In the genomic region with DNA sequence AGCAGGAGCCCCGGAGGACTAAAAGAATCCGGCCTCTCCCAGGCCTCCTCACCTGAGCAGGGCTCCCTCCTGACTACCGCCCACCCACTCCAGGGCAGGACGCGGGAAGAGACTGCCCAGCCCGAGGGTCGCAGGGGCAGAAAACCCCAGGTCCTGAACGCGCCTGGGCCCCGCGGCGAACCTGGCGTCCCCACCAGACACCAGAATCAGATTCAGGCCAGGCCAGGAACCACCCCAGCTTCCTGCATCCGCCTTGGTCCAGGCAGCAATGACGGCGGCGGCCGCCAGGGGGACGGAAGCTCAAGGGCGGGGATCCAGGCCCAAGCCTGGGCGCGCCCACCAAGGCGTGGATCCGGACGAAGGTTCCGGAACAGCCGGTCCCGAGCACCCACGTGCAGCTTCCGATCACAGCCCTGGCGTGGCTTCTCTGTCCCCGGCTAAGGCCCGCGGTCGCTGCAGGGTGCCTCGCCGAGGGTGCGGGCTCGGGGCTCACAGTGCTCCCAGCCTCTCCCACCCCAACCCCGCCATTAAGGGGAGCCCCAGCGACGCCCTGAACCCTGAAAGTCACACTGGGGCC, we compare ENCODE assay signal across 8 cellular contexts. TPM values are rescaled to one million over a fixed set of nuclear protein-coding genes. Genes with fewer than 3 reads are reported as not detected.
A peak's percentile ranks its signal among the peaks of the same experiment; 100 is the strongest.
DNase-seq lines count a peak whose midpoint lies in the region; ATAC-seq and TF ChIP-seq lines count a peak whose summit lies in the region.

No MANE protein-coding gene starts in this region.

- H3K4me3 ChIP-seq in AG09309 (ENCODE audit: control insufficient read depth, low read depth, low read length): peak overlapping the region; percentile 23
- H3K4me3 ChIP-seq in fibroblast of mammary gland (ENCODE audit: control insufficient read depth, low read depth, low read length): no peak overlapping the region

- peaks cover 4 to 6% of the 10 kb centered on the region in 2 donors for H3K4me1 Mint-ChIP-seq in natural killer cell treated with Interleukin-12 subunit alpha and Interleukin-12 subunit beta and Interleukin-15 and Interleukin-18, amount 100 ng/mL, for 72 hours (ENCODE audit: low read depth in 2 of 2)
- H3K4me1 Mint-ChIP-seq in stimulated activated effector memory CD8-positive, alpha-beta T cell treated with anti-CD3 and anti-CD28 coated beads, Interleukin-12 subunit alpha, Interleukin-12 subunit beta, amount 100 ng/mL, for 72 hours: peaks cover 7% of the 10 kb centered on the region

- ATAC-seq in natural killer cell treated with Interleukin-12 subunit alpha and Interleukin-12 subunit beta and Interleukin-15 and Interleukin-18, amount 100 ng/mL, for 72 hours: peak; percentile 90 to 92
- peak; percentile 86 for ATAC-seq in stimulated activated effector memory CD8-positive, alpha-beta T cell treated with anti-CD3 and anti-CD28 coated beads, Interleukin-12 subunit alpha, Interleukin-12 subunit beta, amount 100 ng/mL, for 72 hours

- TF ChIP-seq CTCF in AG09309 (IDR thresholded peaks at IDR 0.05; ENCODE audit: control insufficient read depth, insufficient read depth, low read depth, low read length, missing control alignments): peak; percentile 79
- TF ChIP-seq CTCF in fibroblast of mammary gland (conservative IDR thresholded peaks at IDR 0.05; ENCODE audit: control insufficient read depth, insufficient read depth, low read depth, low read length): peak; percentile 53

- peak overlapping the region; percentile 53 for H3K4me3 Mint-ChIP-seq in natural killer cell treated with Interleukin-12 subunit alpha and Interleukin-12 subunit beta and Interleukin-15 and Interleukin-18, amount 100 ng/mL, for 72 hours
- peak overlapping the region; percentile 64 for H3K4me3 Mint-ChIP-seq in stimulated activated effector memory CD8-positive, alpha-beta T cell treated with anti-CD3 and anti-CD28 coated beads, Interleukin-12 subunit alpha, Interleukin-12 subunit beta, amount 100 ng/mL, for 72 hours

- no peak for DNase-seq in AG09309 (ENCODE audit: low read depth)
- peak; percentile 70 for DNase-seq in GM19240 (ENCODE audit: insufficient read length, low spot score)
- peak; percentile 80 for DNase-seq in NAMALWA (ENCODE audit: low spot score)
- peak; percentile 89 for DNase-seq in activated T-helper 1 cell treated with Interleukin-2 at 50 U/mL for 16 hours (ENCODE audit: low read depth)
- peak; percentile 72 for DNase-seq in fibroblast of mammary gland (ENCODE audit: low read depth)
- DNase-seq in natural killer cell treated with Interleukin-12 subunit alpha and Interleukin-12 subunit beta and Interleukin-15 and Interleukin-18, amount 100 ng/mL, for 72 hours (ENCODE audit: low spot score): peak; percentile 92
- DNase-seq in stimulated activated effector memory CD8-positive, alpha-beta T cell treated with anti-CD3 and anti-CD28 coated beads, Interleukin-12 subunit alpha, Interleukin-12 subunit beta, amount 100 ng/mL, for 72 hours (ENCODE audit: low spot score in 2 of 2): peak; percentile 93 to 97
- DNase-seq in NCI-H2196 (lab: John Stamatoyannopoulos, UW; ENCODE audit: unreplicated experiment): no peak

- no peaks in the 10 kb centered on the region for H3K9me3 Mint-ChIP-seq in natural killer cell treated with Interleukin-12 subunit alpha and Interleukin-12 subunit beta and Interleukin-15 and Interleukin-18, amount 100 ng/mL, for 72 hours
- H3K9me3 Mint-ChIP-seq in stimulated activated effector memory CD8-positive, alpha-beta T cell treated with anti-CD3 and anti-CD28 coated beads, Interleukin-12 subunit alpha, Interleukin-12 subunit beta, amount 100 ng/mL, for 72 hours: no peaks in the 10 kb centered on the region

- peak overlapping the region; percentile 85 to 88 for H3K27ac Mint-ChIP-seq in natural killer cell treated with Interleukin-12 subunit alpha and Interleukin-12 subunit beta and Interleukin-15 and Interleukin-18, amount 100 ng/mL, for 72 hours
- peak overlapping the region; percentile 88 for H3K27ac Mint-ChIP-seq in stimulated activated effector memory CD8-positive, alpha-beta T cell treated with anti-CD3 and anti-CD28 coated beads, Interleukin-12 subunit alpha, Interleukin-12 subunit beta, amount 100 ng/mL, for 72 hours

- no peaks in the 10 kb centered on the region for H3K36me3 Mint-ChIP-seq in natural killer cell treated with Interleukin-12 subunit alpha and Interleukin-12 subunit beta and Interleukin-15 and Interleukin-18, amount 100 ng/mL, for 72 hours
- no peaks in the 10 kb centered on the region for H3K36me3 Mint-ChIP-seq in stimulated activated effector memory CD8-positive, alpha-beta T cell treated with anti-CD3 and anti-CD28 coated beads, Interleukin-12 subunit alpha, Interleukin-12 subunit beta, amount 100 ng/mL, for 72 hours

- H3K27me3 Mint-ChIP-seq in natural killer cell treated with Interleukin-12 subunit alpha and Interleukin-12 subunit beta and Interleukin-15 and Interleukin-18, amount 100 ng/mL, for 72 hours: no peaks in the 10 kb centered on the region

RNA-seq across cellular contexts. Expression of a gene that starts 3.6 kb away (rescaled TPM):
- not detected for total RNA-seq in natural killer cell treated with Interleukin-12 subunit alpha and Interleukin-12 subunit beta and Interleukin-15 and Interleukin-18, amount 100 ng/mL, for 72 hours

RNA-seq across cellular contexts. Expression of a gene that starts 19.3 kb away (rescaled TPM):
- not detected for total RNA-seq in natural killer cell treated with Interleukin-12 subunit alpha and Interleukin-12 subunit beta and Interleukin-15 and Interleukin-18, amount 100 ng/mL, for 72 hours

RNA-seq across cellular contexts. Expression of a gene that starts 25.4 kb away (rescaled TPM):
- 10 to 100 TPM in 1 of 2 donors, 1 to 10 TPM in 1; 3.6 to 10.4 TPM for total RNA-seq in natural killer cell treated with Interleukin-12 subunit alpha and Interleukin-12 subunit beta and Interleukin-15 and Interleukin-18, amount 100 ng/mL, for 72 hours

RNA-seq across cellular contexts. Expression of a gene that starts 43.0 kb away (rescaled TPM):
- total RNA-seq in natural killer cell treated with Interleukin-12 subunit alpha and Interleukin-12 subunit beta and Interleukin-15 and Interleukin-18, amount 100 ng/mL, for 72 hours: 1 to 10 TPM; 1.6 to 1.7 TPM

Comparison
In these comparisons a context has a peak if more than half of its experiments do, and no peak if none do; other contexts are left out.
1. DNase-seq: peak in GM19240 (single experiment), NAMALWA (single experiment), activated T-helper 1 cell treated with Interleukin-2 at 50 U/mL for 16 hours (single experiment), fibroblast of mammary gland (single experiment), natural killer cell treated with Interleukin-12 subunit alpha and Interleukin-12 subunit beta and Interleukin-15 and Interleukin-18, amount 100 ng/mL, for 72 hours (single experiment) and stimulated activated effector memory CD8-positive, alpha-beta T cell treated with anti-CD3 and anti-CD28 coated beads, Interleukin-12 subunit alpha, Interleukin-12 subunit beta, amount 100 ng/mL, for 72 hours (2 of 2); none in AG09309 (single experiment) and NCI-H2196 (single experiment).